8 cellular contexts compared by ENCODE assay signal in the genomic region with DNA sequence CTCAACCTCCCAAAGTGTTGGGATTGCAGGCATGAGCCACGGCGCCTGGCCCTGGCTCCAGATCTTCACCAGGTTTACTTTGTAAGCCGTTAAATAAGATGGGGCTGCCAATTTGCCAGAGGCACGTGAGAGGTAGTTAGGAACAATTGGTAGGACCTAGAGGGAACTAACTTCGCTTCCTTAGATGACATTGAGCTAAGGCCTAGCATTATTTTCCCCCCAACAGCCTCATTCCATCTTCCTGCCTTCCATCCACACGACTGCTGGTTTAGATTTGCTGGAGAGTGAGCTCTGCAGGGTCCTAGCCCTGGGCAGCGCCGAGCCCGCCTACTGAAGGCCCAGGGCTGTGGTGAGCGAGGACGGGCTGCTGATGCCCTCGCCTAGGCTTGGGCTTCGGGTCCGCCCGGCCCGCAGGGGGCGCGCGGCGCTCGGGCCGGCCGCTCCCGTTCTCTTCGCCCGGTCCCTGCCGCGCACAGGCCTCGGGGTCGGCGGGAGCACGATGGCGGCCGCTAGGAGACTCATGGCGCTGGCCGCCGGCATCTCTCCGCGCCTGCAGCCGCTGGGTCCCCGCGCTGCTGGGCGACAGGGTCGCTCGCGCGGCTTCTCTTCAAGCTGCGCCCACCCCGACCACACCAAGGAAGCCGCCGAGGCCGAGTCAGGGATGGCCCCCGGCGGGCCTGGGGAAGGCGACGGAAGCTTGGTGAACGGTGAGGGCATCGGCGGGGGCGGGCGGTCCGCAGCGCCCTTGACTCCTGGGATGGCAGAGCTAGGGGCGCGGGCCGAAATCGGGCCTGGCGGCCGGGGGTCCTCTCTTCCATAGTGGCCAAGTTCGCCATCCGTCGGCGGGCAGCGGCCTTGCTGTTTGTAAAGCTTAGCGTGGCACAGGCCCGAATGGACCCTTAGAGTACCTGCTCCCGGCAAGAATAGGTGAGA. TPM values are rescaled to one million over a fixed set of nuclear protein-coding genes. Genes with fewer than 3 reads are reported as not detected.
DNase-seq lines count a peak whose midpoint lies in the region; ATAC-seq, FAIRE-seq and TF ChIP-seq lines count a peak whose summit lies in the region.

No MANE protein-coding gene starts in this region.

- peak overlapping the region; percentile 92 for H3K4me3 Mint-ChIP-seq in activated naive CD4-positive, alpha-beta T cell treated with anti-CD3 and anti-CD28 coated beads, Interleukin-2, amount 50 U/mL, for 24 hours

- H3K27me3 ChIP-seq in pancreas: no peaks in the 10 kb centered on the region
- H3K27me3 ChIP-seq in tibial artery: no peaks in the 10 kb centered on the region

- H3K27ac ChIP-seq in pancreas: peak overlapping the region; percentile 40 to 61 (median 50)
- peak overlapping the region; percentile 78 to 79 for H3K27ac ChIP-seq in tibial artery

- peaks cover 5 to 15% (median 12%) of the 10 kb centered on the region in 3 donors for H3K36me3 ChIP-seq in pancreas
- peaks cover 25 to 58% (median 44%) of the 10 kb centered on the region in 3 donors for H3K36me3 ChIP-seq in tibial artery

- peaks cover 32% of the 10 kb centered on the region for H3K4me1 Mint-ChIP-seq in activated naive CD4-positive, alpha-beta T cell treated with anti-CD3 and anti-CD28 coated beads, Interleukin-2, amount 50 U/mL, for 24 hours

- H3K4me3 ChIP-seq in LNCaP clone FGC (ENCODE audit: low read depth, low read length): peak overlapping the region; percentile 79
- peak overlapping the region; percentile 91 to 97 (median 94) for H3K4me3 ChIP-seq in pancreas
- H3K4me3 ChIP-seq in tibial artery: peak overlapping the region; percentile 86

- peaks cover 13% of the 10 kb centered on the region for H3K36me3 Mint-ChIP-seq in activated naive CD4-positive, alpha-beta T cell treated with anti-CD3 and anti-CD28 coated beads, Interleukin-2, amount 50 U/mL, for 24 hours

- ATAC-seq in pancreas: peak; percentile 99 to 100 (median 99)

- H3K9me3 ChIP-seq in pancreas: no peaks in the 10 kb centered on the region
- no peaks in the 10 kb centered on the region for H3K9me3 ChIP-seq in tibial artery

- 3% methylated on average over 66 to 77 of the region's 77 CpGs for WGBS in pancreas, 2 donors

- no peaks in the 10 kb centered on the region for H3K27me3 Mint-ChIP-seq in activated naive CD4-positive, alpha-beta T cell treated with anti-CD3 and anti-CD28 coated beads, Interleukin-2, amount 50 U/mL, for 24 hours

- peaks cover 6 to 13% (median 9%) of the 10 kb centered on the region in 3 donors for H3K4me1 ChIP-seq in pancreas
- peaks cover 0 to 26% (median 18%) of the 10 kb centered on the region in 4 donors for H3K4me1 ChIP-seq in tibial artery

- DNase-seq in GM04503 (ENCODE audit: low read depth) (peak; percentile 45), H4 (ENCODE audit: low spot score) (peak; percentile 45), LNCaP clone FGC (ENCODE audit: low read depth) (peak; percentile 62), SK-N-DZ (ENCODE audit: low spot score) (peak; percentile 78), head of caudate nucleus (peak; percentile 31 to 92 (median 82)), pancreas (peak; percentile 70 to 91 (median 81)), tibial artery (peak; percentile 65 to 85)

- TF ChIP-seq CTCF in LNCaP clone FGC (IDR thresholded peaks at IDR 0.05; ENCODE audit: control insufficient read depth, extremely low read depth, insufficient read depth) (peak; percentile 99), pancreas (IDR thresholded peaks at IDR 0.05) (peak; percentile 75 to 88 (median 83)), tibial artery (IDR thresholded peaks at IDR 0.05) (peak; percentile 88 to 92)

- H3K9me3 Mint-ChIP-seq in activated naive CD4-positive, alpha-beta T cell treated with anti-CD3 and anti-CD28 coated beads, Interleukin-2, amount 50 U/mL, for 24 hours: no peaks in the 10 kb centered on the region

- no peak for FAIRE-seq in pancreas (lab: Jason Lieb, UNC)

- peak overlapping the region; percentile 96 for H3K27ac Mint-ChIP-seq in activated naive CD4-positive, alpha-beta T cell treated with anti-CD3 and anti-CD28 coated beads, Interleukin-2, amount 50 U/mL, for 24 hours

- intact Hi-C loops in head of caudate nucleus (cut with DNase I): loop anchor here (5.0 kb wide), 1 partner anchor 167 kb away; no protein-coding TSS in a partner anchor
- intact Hi-C loops in pancreas (cut with DNase I): no loop called here
- intact Hi-C loops in tibial artery (cut with DNase I; ENCODE audit: low total_unique reads): loop anchor here (5.0 kb wide), 1 partner anchor 172 kb away; no protein-coding TSS in a partner anchor

RNA-seq across cellular contexts. Expression of gene DHX30, which starts 21.9 kb away (rescaled TPM):
- total RNA-seq in H4 (2014; rRNA removed; shearing (Covaris generic)): 29.8 and 36.0 TPM in 2 replicates
- polyA plus RNA-seq in SK-N-DZ (2014; cell fraction: cytosol; rRNA removed): 99.0 and 126 TPM in 2 replicates
- polyA plus RNA-seq in SK-N-DZ (2014; cell fraction: nucleus; rRNA removed): 260 and 269 TPM in 2 replicates
- total RNA-seq in pancreas: 10 to 100 TPM; 19.7 to 33.0 (median 23.1) TPM
- 10 to 100 TPM; 39.6 to 53.8 TPM for polyA plus RNA-seq in pancreas

RNA-seq across cellular contexts. Expression of gene SMARCC1, which starts 43.1 kb away (rescaled TPM):
- 17.6 and 32.7 TPM in 2 replicates for total RNA-seq in H4 (2014; rRNA removed; shearing (Covaris generic))
- 52.6 and 55.9 TPM in 2 replicates for polyA plus RNA-seq in SK-N-DZ (2014; cell fraction: cytosol; rRNA removed)
- polyA plus RNA-seq in SK-N-DZ (2014; cell fraction: nucleus; rRNA removed): 34.6 and 44.7 TPM in 2 replicates
- total RNA-seq in pancreas: 10 to 100 TPM; 41.8 to 58.7 (median 45.8) TPM
- 1 to 10 TPM; 9.0 to 9.6 TPM for polyA plus RNA-seq in pancreas

Comparison
In these comparisons a context has a peak if more than half of its experiments do, and no peak if none do; other contexts are left out.
1. Peak in every context shown above with its lines: DNase-seq, ATAC-seq, H3K4me3 ChIP-seq and H3K27ac ChIP-seq.
2. intact Hi-C loops: an anchor here in head of caudate nucleus (5.0 kb wide) and tibial artery (5.0 kb wide); none called in pancreas.